Comparison of ENCODE assay signal across 17 cellular contexts in genomic region chr12:64004639-64005038, GRCh38.
"Had no signal": no experiment of that assay in that cellular context is flagged by ENCODE, and none has a peak within 500 bp of the region (broad histone marks: within the 10 kb centered on the region; RNA-seq: fewer than 3 reads in every experiment).

No MANE protein-coding gene starts in this region.

- H3K36me3 ChIP-seq: lower lobe of right lung, neutrophil, thyroid gland had no signal

- H3K4me3 ChIP-seq: hepatocyte, lower lobe of right lung, thyroid gland had no signal

- H3K27ac Mint-ChIP-seq: activated naive CD4-positive, alpha-beta T cell treated with anti-CD3 and anti-CD28 coated beads, Interleukin-2, amount 50 U/mL, for 72 hours; activated T-cell treated with anti-CD3 and anti-CD28 coated beads, Interleukin-2, amount 50 U/mL, for 72 hours; dendritic cell treated with granulocyte-macrophage colony-stimulating factor and Interleukin-4, amounts not matched to agents 40 ng/mL and 50 ng/mL, for 4 days; natural killer cell treated with Interleukin-12 subunit alpha and Interleukin-12 subunit beta and Interleukin-15 and Interleukin-18, amount 100 ng/mL, for 72 hours had no signal

- H3K79me2 ChIP-seq: hepatocyte had no signal

- H3K27me3 Mint-ChIP-seq: dendritic cell treated with granulocyte-macrophage colony-stimulating factor and Interleukin-4, amounts not matched to agents 40 ng/mL and 50 ng/mL, for 4 days had no signal

- H3K9me3 ChIP-seq: lower lobe of right lung, neutrophil, thyroid gland had no signal

- H3K4me1 ChIP-seq: lower lobe of right lung had no signal

- DNase-seq: activated CD4-positive, alpha-beta T cell treated with anti-CD3 and anti-CD28 coated beads, Interleukin-2, amount 50 U/mL, for 1 hour; activated CD8-positive, alpha-beta memory T cell treated with anti-CD3 and anti-CD28 coated beads, Interleukin-2, amount 50 U/mL, for 4 hours; activated gamma-delta T cell treated with Interleukin-2 at 50 U/mL for 16 hours; activated T-cell treated with anti-CD3 and anti-CD28 coated beads, Interleukin-2, amount 50 U/mL, for 72 hours; amniotic stem cell; effector CD8-positive, alpha-beta T cell; lower lobe of right lung; stimulated activated CD8-positive, alpha-beta memory T cell treated with anti-CD3 and anti-CD28 coated beads, Interleukin-4, amount 100 ng/mL, for 48 hours; stimulated activated naive CD4-positive, alpha-beta T cell; T1000; thyroid gland had no signal

- H2AFZ ChIP-seq: hepatocyte had no signal

- H3K4me2 ChIP-seq: hepatocyte had no signal

- H3K27ac ChIP-seq: hepatocyte, lower lobe of right lung, neutrophil, thyroid gland had no signal

- H3K4me3 Mint-ChIP-seq: activated T-cell treated with anti-CD3 and anti-CD28 coated beads, Interleukin-2, amount 50 U/mL, for 72 hours; dendritic cell treated with granulocyte-macrophage colony-stimulating factor and Interleukin-4, amounts not matched to agents 40 ng/mL and 50 ng/mL, for 4 days; natural killer cell treated with Interleukin-12 subunit alpha and Interleukin-12 subunit beta and Interleukin-15 and Interleukin-18, amount 100 ng/mL, for 72 hours had no signal

- H3K27me3 ChIP-seq: hepatocyte, neutrophil, thyroid gland had no signal

- FAIRE-seq: keratinocyte had no signal

- H3K36me3 Mint-ChIP-seq: activated naive CD4-positive, alpha-beta T cell treated with anti-CD3 and anti-CD28 coated beads, Interleukin-2, amount 50 U/mL, for 72 hours; natural killer cell treated with Interleukin-12 subunit alpha and Interleukin-12 subunit beta and Interleukin-15 and Interleukin-18, amount 100 ng/mL, for 72 hours had no signal
